Comparison of ENCODE assay signal across 1 cellular context in the genomic region with DNA sequence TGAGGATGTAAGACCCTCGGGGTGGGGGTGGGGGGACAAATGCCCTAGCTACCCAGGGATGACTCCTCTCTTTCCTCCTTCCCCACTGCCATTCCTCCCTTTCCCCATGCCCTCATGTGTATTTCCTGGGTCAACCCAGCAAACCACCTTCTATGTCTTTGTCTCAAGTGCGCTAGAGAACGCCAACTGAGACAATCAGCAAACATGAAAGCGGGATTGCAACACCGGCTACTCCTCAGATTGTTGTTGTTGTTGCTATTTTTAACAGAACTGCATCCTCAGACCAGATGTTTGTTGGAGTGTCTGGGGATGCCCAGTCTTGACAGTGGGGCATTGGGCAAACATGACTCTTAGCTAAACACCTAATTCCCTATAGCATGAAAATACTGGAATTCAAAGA.
TF ChIP-seq lines count a peak whose summit lies in the region.

No MANE protein-coding gene starts in this region.

TF ChIP-seq in HepG2, 621 proteins besides CTCF, POLR2A, EP300 and RAD21:
- no peak for TF ChIP-seq HES4 (CRISPR knock-in tag; IDR thresholded peaks at IDR 0.05; ENCODE audit: borderline replicate concordance)
- TF ChIP-seq, protein P1, sequence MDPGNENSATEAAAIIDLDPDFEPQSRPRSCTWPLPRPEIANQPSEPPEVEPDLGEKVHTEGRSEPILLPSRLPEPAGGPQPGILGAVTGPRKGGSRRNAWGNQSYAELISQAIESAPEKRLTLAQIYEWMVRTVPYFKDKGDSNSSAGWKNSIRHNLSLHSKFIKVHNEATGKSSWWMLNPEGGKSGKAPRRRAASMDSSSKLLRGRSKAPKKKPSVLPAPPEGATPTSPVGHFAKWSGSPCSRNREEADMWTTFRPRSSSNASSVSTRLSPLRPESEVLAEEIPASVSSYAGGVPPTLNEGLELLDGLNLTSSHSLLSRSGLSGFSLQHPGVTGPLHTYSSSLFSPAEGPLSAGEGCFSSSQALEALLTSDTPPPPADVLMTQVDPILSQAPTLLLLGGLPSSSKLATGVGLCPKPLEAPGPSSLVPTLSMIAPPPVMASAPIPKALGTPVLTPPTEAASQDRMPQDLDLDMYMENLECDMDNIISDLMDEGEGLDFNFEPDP (CRISPR knock-in tag; conservative IDR thresholded peaks at IDR 0.05), result 0 out of 2 replicates have a peak, but pooled peaks have one; percentile 40
